Comparison of ENCODE assay signal across 8 cellular contexts in the genomic region with DNA sequence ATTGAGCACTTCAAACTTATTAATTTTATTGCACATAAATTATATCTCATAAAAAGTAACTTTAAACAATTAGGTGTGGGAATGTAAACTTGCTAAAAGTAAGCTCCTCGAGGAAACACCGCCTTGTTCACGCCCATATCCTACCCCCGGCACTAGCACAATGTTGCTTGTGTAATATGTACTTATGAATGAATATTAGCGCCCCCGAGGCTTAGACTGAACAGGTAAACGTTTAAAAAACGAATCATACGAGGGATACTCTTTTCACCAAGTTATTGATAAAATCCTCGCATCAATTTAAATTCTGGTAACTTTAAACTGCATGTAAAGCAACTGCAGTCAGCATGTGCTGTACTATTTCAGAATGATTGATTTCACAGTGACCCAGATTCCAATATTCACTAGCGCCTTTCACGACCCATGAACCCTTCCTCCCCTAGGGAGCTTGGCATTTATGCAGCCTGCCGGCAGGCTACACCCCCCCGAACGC. TPM values are rescaled to one million over a fixed set of nuclear protein-coding genes. Genes with fewer than 3 reads are reported as not detected.
DNase-seq lines count a peak whose midpoint lies in the region; ATAC-seq and TF ChIP-seq lines count a peak whose summit lies in the region.

No MANE protein-coding gene starts in this region.

- intact Hi-C loops in CD4-positive, alpha-beta T cell (cut with DNase I, micrococcal nuclease), result loop anchor here (2.0 to 10.0 kb wide), 7 partner anchors 139 to 1709 kb away; partner anchors contain the start of gene ARID1B (in 2 of the 2)
- intact Hi-C loops in esophagus muscularis mucosa (cut with DNase I), result no loop called here

- H3K9me3 Mint-ChIP-seq in CD4-positive, alpha-beta T cell, result no peaks in the 10 kb centered on the region

- CTCF ChIA-PET in CD4-positive, alpha-beta T cell (lab: Charles Lee), result interaction anchor here (0.7 kb wide), 1 partner anchor 1066 kb away, joined by 3 read pairs; no protein-coding TSS in a partner anchor

- H3K4me1 ChIP-seq in esophagus muscularis mucosa, result peaks cover 5 to 25% (median 18%) of the 10 kb centered on the region in 4 donors
- peaks cover 12% of the 10 kb centered on the region for H3K4me1 ChIP-seq in osteoblast (ENCODE audit: insufficient read depth, low read length)

- H3K27ac Mint-ChIP-seq in CD4-positive, alpha-beta T cell, result peak overlapping the region; percentile 91

- peak overlapping the region; percentile 92 for H3K27ac ChIP-seq in CD4-positive, alpha-beta T cell (ENCODE audit: low read depth, low read length)
- peak overlapping the region; percentile 83 to 89 (median 88) for H3K27ac ChIP-seq in esophagus muscularis mucosa (replicated peaks in 1 of 4)
- peak overlapping the region; percentile 85 for H3K27ac ChIP-seq in osteoblast (ENCODE audit: low read depth, low read length)

- peak overlapping the region; percentile 97 for H3K4me3 Mint-ChIP-seq in CD4-positive, alpha-beta T cell

- no peaks in the 10 kb centered on the region for H4K20me1 ChIP-seq in osteoblast (ENCODE audit: insufficient read depth, low read length)

- TF ChIP-seq EP300 in esophagus muscularis mucosa (IDR thresholded peaks at IDR 0.05), result no peak

- no peaks in the 10 kb centered on the region for H3K27me3 ChIP-seq in CD4-positive, alpha-beta T cell (ENCODE audit: control insufficient read depth, insufficient read depth, low read length)
- no peaks in the 10 kb centered on the region for H3K27me3 ChIP-seq in esophagus muscularis mucosa
- H3K27me3 ChIP-seq in osteoblast (ENCODE audit: insufficient read depth, low read length), result no peaks in the 10 kb centered on the region

- TF ChIP-seq CTCF in CD4-positive, alpha-beta T cell (IDR thresholded peaks at IDR 0.05), result no peak
- TF ChIP-seq CTCF in esophagus muscularis mucosa (IDR thresholded peaks at IDR 0.05) (no peak), osteoblast (IDR thresholded peaks at IDR 0.05; ENCODE audit: extremely low read depth, low read depth, low read length) (no peak)

- 2% methylated on average over 12 of the region's 15 CpGs for WGBS in esophagus muscularis mucosa

- peaks cover 32% of the 10 kb centered on the region for H3K79me2 ChIP-seq in osteoblast (ENCODE audit: insufficient read depth, low read length)

- DNase-seq in CD4-positive, alpha-beta T cell, result peak in 2 of 10 experiments; percentile 31 to 38
- DNase-seq in T follicular helper cell (ENCODE audit: low read depth) (peak; percentile 25), esophagus muscularis mucosa (ENCODE audit: extremely low spot score) (no peak), osteoblast (ENCODE audit: insufficient read length, low spot score, missing footprints) (no peak), AG08395 (ENCODE audit: low spot score) (no peak), T-helper 9 cell (no peak)

- H3K4me2 ChIP-seq in osteoblast (ENCODE audit: insufficient read depth, low read length), result peak overlapping the region; percentile 97

- peaks cover 26% of the 10 kb centered on the region for H3K36me3 Mint-ChIP-seq in CD4-positive, alpha-beta T cell (ENCODE audit: low read depth)

- peak; percentile 23 for ATAC-seq in CD4-positive, alpha-beta T cell (ENCODE audit: poor library complexity)
- ATAC-seq in GM19372 (IDR thresholded peaks at IDR 0.05; ENCODE audit: low read depth, unreplicated experiment), result peak; percentile 3
- ATAC-seq in HG03469 (IDR thresholded peaks at IDR 0.05; ENCODE audit: unreplicated experiment), result peak; percentile 0

- no peak for TF ChIP-seq POLR2A in esophagus muscularis mucosa (IDR thresholded peaks at IDR 0.05; ENCODE audit: low read depth)

- H3K36me3 ChIP-seq in esophagus muscularis mucosa (peaks cover 0 to 20% (median 16%) of the 10 kb centered on the region in 4 donors), osteoblast (ENCODE audit: insufficient read depth, low read length) (peaks cover 14% of the 10 kb centered on the region)

- H3K4me3 ChIP-seq in esophagus muscularis mucosa, result peak overlapping the region; percentile 79 to 90 (median 90)
- peak overlapping the region; percentile 94 for H3K4me3 ChIP-seq in osteoblast (ENCODE audit: insufficient read depth, low read length)

- POLR2A ChIA-PET in CD4-positive, alpha-beta T cell (lab: Charles Lee), result interaction anchor here (1.4 to 3.5 kb wide), 3 partner anchors 9 to 25 kb away, joined by 3 to 18 read pairs (median 9); no protein-coding TSS in a partner anchor

- H2AFZ ChIP-seq in osteoblast (ENCODE audit: low read length), result peak overlapping the region; percentile 96

- no peaks in the 10 kb centered on the region for H3K9me3 ChIP-seq in CD4-positive, alpha-beta T cell (ENCODE audit: control insufficient read depth, low read length)
- H3K9me3 ChIP-seq in esophagus muscularis mucosa (no peaks in the 10 kb centered on the region), osteoblast (ENCODE audit: low read depth, low read length) (no peaks in the 10 kb centered on the region)

- no peaks in the 10 kb centered on the region for H3K27me3 Mint-ChIP-seq in CD4-positive, alpha-beta T cell

- peaks cover 51% of the 10 kb centered on the region for H3K4me1 Mint-ChIP-seq in CD4-positive, alpha-beta T cell (ENCODE audit: low read depth)

RNA-seq across cellular contexts. Expression of gene TFB1M, which starts 0.6 kb away (rescaled TPM):
- total RNA-seq in CD4-positive, alpha-beta T cell, result 1 to 10 TPM; 7.2 to 9.2 TPM
- 10 to 100 TPM in 3 of 4 donors, 1 to 10 TPM in 1; 6.5 to 15.4 (median 12.2) TPM for total RNA-seq in esophagus muscularis mucosa
- 18.8 and 23.3 TPM in 2 replicates for total RNA-seq in osteoblast

RNA-seq across cellular contexts. Expression of gene CLDN20, which starts 49.8 kb away (rescaled TPM):
- not detected for total RNA-seq in CD4-positive, alpha-beta T cell
- total RNA-seq in esophagus muscularis mucosa (not detected), osteoblast (not detected in 2 replicates)
